Comparison of ENCODE assay signal across 1 cellular context in genomic region chr10:124866812-124867211, GRCh38.
A peak's percentile ranks its signal among the peaks of the same experiment; 100 is the strongest.
TF ChIP-seq lines count a peak whose summit lies in the region.

No MANE protein-coding gene starts in this region.

TF ChIP-seq in liver, 16 proteins besides CTCF, POLR2A, EP300 and RAD21 (continued from another document):
- TF ChIP-seq REST (IDR thresholded peaks at IDR 0.05) (peak; percentile 37), SP1 (IDR thresholded peaks at IDR 0.05) (peak; percentile 53), ZBTB33 (IDR thresholded peaks at IDR 0.05) (no peak), GABPA (IDR thresholded peaks at IDR 0.05 in 1 of 2, conservative IDR thresholded peaks at IDR 0.05 in 1 of 2) (no peak), FOXA1 (IDR thresholded peaks at IDR 0.05) (peak; percentile 19)
